ENCODE assay signal across 21 cellular contexts in genomic region chr19:2533072-2533425, GRCh38. TPM values are rescaled to one million over a fixed set of nuclear protein-coding genes. Genes with fewer than 3 reads are reported as not detected.
DNase-seq lines count a peak whose midpoint lies in the region; ATAC-seq and TF ChIP-seq lines count a peak whose summit lies in the region.
"Had no signal": no experiment of that assay in that cellular context is flagged by ENCODE, and none has a peak within 500 bp of the region (broad histone marks: within the 10 kb centered on the region; RNA-seq: fewer than 3 reads in every experiment).

No MANE protein-coding gene starts in this region.

- no peaks in the 10 kb centered on the region for H3K27me3 Mint-ChIP-seq in Caco-2 (ENCODE audit: insufficient read depth, unreplicated experiment)
- H3K27me3 Mint-ChIP-seq in osteocyte (ENCODE audit: unreplicated experiment): no peaks in the 10 kb centered on the region
- H3K27me3 Mint-ChIP-seq: activated naive CD4-positive, alpha-beta T cell treated with anti-CD3 and anti-CD28 coated beads, Interleukin-2, amount 50 U/mL, for 24 hours had no signal

- H3K9me3 ChIP-seq in Caco-2: no peaks in the 10 kb centered on the region; the same call in 1 of the 2 replicates
- H3K9me3 ChIP-seq in tibial nerve: peaks cover 0 to 19% (median 0%) of the 10 kb centered on the region in 4 donors
- H3K9me3 ChIP-seq: mucosa of descending colon, sigmoid colon had no signal

- H3K4me1 ChIP-seq in Caco-2: peaks cover 55% of the 10 kb centered on the region
- peaks cover 0 to 13% (median 2%) of the 10 kb centered on the region in 4 donors for H3K4me1 ChIP-seq in tibial nerve
- H3K4me1 ChIP-seq: sigmoid colon had no signal

- no peak for ATAC-seq in HG02884 (IDR thresholded peaks at IDR 0.05; ENCODE audit: unreplicated experiment)
- ATAC-seq: mucosa of descending colon had no signal

- no peaks in the 10 kb centered on the region for H3K36me3 ChIP-seq in Caco-2 (ENCODE audit: control insufficient read depth, insufficient read depth, low read length)
- no peaks in the 10 kb centered on the region for H3K36me3 ChIP-seq in tibial nerve
- H3K36me3 ChIP-seq: sigmoid colon had no signal

- no peak for DNase-seq in Caco-2
- DNase-seq in RPMI8226: peak; percentile 0
- no peak for DNase-seq in epithelial cell of prostate (ENCODE audit: low read depth, low spot score)
- DNase-seq in osteocyte (ENCODE audit: extremely low spot score, unreplicated experiment): no peak
- no peak for DNase-seq in tibial nerve (ENCODE audit: low spot score in 2 of 2)
- DNase-seq in iPS-NIHi11 (ENCODE audit: low spot score): no peak
- DNase-seq in RKO (ENCODE audit: low spot score): no peak
- DNase-seq: activated CD4-positive, alpha-beta T cell treated with anti-CD3 and anti-CD28 coated beads, Interleukin-2, amount 50 U/mL, for 1 hour; activated T-cell treated with anti-CD3 and anti-CD28 coated beads for 4 hours; COR-L47; hypothalamus; left cardiac atrium; mucosa of descending colon; NCI-H526; occipital lobe; sigmoid colon; stimulated activated CD4-positive, alpha-beta T cell treated with anti-CD3 and anti-CD28 coated beads, Interleukin-4, amount 100 ng/mL, for 24 hours had no signal

- H3K36me3 Mint-ChIP-seq in Caco-2 (ENCODE audit: insufficient read depth, unreplicated experiment) (peaks cover 10% of the 10 kb centered on the region), osteocyte (ENCODE audit: unreplicated experiment) (no peaks in the 10 kb centered on the region)

- no peak for TF ChIP-seq POLR2A in tibial nerve (IDR thresholded peaks at IDR 0.05)

- intact Hi-C loops in Caco-2 (cut with micrococcal nuclease; ENCODE audit: unreplicated experiment): no loop called here

- BruUV-seq in Caco-2 (replicated peaks; lab: Mats Ljungman, UMichigan): no TSS peak

- H3K27me3 ChIP-seq in Caco-2 (replicated peaks; ENCODE audit: control insufficient read depth, insufficient read depth, low read length): no peaks in the 10 kb centered on the region
- no peaks in the 10 kb centered on the region for H3K27me3 ChIP-seq in tibial nerve
- H3K27me3 ChIP-seq: sigmoid colon had no signal

- H3K4me3 Mint-ChIP-seq in Caco-2 (ENCODE audit: unreplicated experiment) (no peak overlapping the region), osteocyte (ENCODE audit: unreplicated experiment) (no peak overlapping the region)
- H3K4me3 Mint-ChIP-seq: brain had no signal

- H3K4me3 ChIP-seq in Caco-2 (ENCODE audit: low read depth, low read length): no peak overlapping the region
- H3K4me3 ChIP-seq in tibial nerve: no peak overlapping the region
- H3K4me3 ChIP-seq: mucosa of descending colon, sigmoid colon, SK-N-MC had no signal

- peaks cover 40% of the 10 kb centered on the region for H3K4me1 Mint-ChIP-seq in Caco-2 (ENCODE audit: low read depth, unreplicated experiment)
- H3K4me1 Mint-ChIP-seq in osteocyte (ENCODE audit: unreplicated experiment): peaks cover 61% of the 10 kb centered on the region

- TF ChIP-seq CTCF in Caco-2 (IDR thresholded peaks at IDR 0.05; ENCODE audit: insufficient read depth in 1 of 2, low read depth in 1 of 2, low read length in 1 of 2, severe bottlenecking in 1 of 2, unreplicated experiment in 1 of 2) (no peak), osteocyte (IDR thresholded peaks at IDR 0.05) (no peak), tibial nerve (IDR thresholded peaks at IDR 0.05) (no peak)

- peak overlapping the region; percentile 95 for H3K27ac ChIP-seq in epithelial cell of prostate
- peak overlapping the region in 1 of 4 donors; percentile 7 for H3K27ac ChIP-seq in tibial nerve

- TF ChIP-seq EP300 in tibial nerve (IDR thresholded peaks at IDR 0.05): no peak

- CTCF ChIA-PET in Caco-2 (lab: Charles Lee): interaction anchor here (1.4 kb wide), 1 partner anchor 10 kb away, joined by 4 read pairs; no protein-coding TSS in a partner anchor

- POLR2A ChIA-PET in Caco-2 (lab: Charles Lee): interaction anchor here (0.6 kb wide), 1 partner anchor 10 kb away, joined by 6 read pairs; no protein-coding TSS in a partner anchor

- H3K9me3 Mint-ChIP-seq in Caco-2 (ENCODE audit: unreplicated experiment) (no peaks in the 10 kb centered on the region), osteocyte (ENCODE audit: unreplicated experiment) (no peaks in the 10 kb centered on the region)

- WGBS in tibial nerve, 2 donors: 35 to 40% methylated on average over 2 of the region's 2 CpGs

- H3K27ac Mint-ChIP-seq in Caco-2 (ENCODE audit: unreplicated experiment): peak overlapping the region; percentile 34
- peak overlapping the region; percentile 91 for H3K27ac Mint-ChIP-seq in osteocyte (ENCODE audit: unreplicated experiment)
- H3K27ac Mint-ChIP-seq: activated naive CD4-positive, alpha-beta T cell treated with anti-CD3 and anti-CD28 coated beads, Interleukin-2, amount 50 U/mL, for 24 hours; brain had no signal

RNA-seq across cellular contexts. Expression of gene GADD45B, which starts 57.1 kb away (rescaled TPM):
- 20.2 and 23.8 TPM in 2 replicates for total RNA-seq in Caco-2 (2022)
- 148 and 165 TPM in 2 replicates for total RNA-seq in osteocyte
- total RNA-seq in tibial nerve: 100 to 1,000 TPM; 230 to 440 (median 337) TPM
